Comparison of ENCODE assay signal across 7 cellular contexts in genomic region chr10:22828712-22829111, GRCh38.
DNase-seq lines count a peak whose midpoint lies in the region; ATAC-seq, FAIRE-seq and TF ChIP-seq lines count a peak whose summit lies in the region.
"Not testable (repeated sequence)": the region's sequence is repeated elsewhere in the genome, so short reads cannot be mapped to it uniquely, and the experiment has no call there.

No MANE protein-coding gene starts in this region.

- H3K9me2 ChIP-seq in SK-N-SH: not testable (repeated sequence)

- TF ChIP-seq RAD21 in A549 (conservative IDR thresholded peaks at IDR 0.05 in 1 of 2, IDR thresholded peaks at IDR 0.05 in 1 of 2); SK-N-SH (IDR thresholded peaks at IDR 0.05; ENCODE audit: low read length); K562 (CRISPR knock-in tag; conservative IDR thresholded peaks at IDR 0.05 in 1 of 2, IDR thresholded peaks at IDR 0.05 in 1 of 2): not testable (repeated sequence)

- TF ChIP-seq EP300 in A549 (IDR thresholded peaks at IDR 0.05); SK-N-SH (IDR thresholded peaks at IDR 0.05; ENCODE audit: borderline replicate concordance in 1 of 2, low read depth in 1 of 2, low read length in 1 of 2); K562 (IDR thresholded peaks at IDR 0.05; ENCODE audit: low read length): not testable (repeated sequence)

- not testable (repeated sequence) for ATAC-seq in A549, K562

- H3K9me3 ChIP-seq in A549; SK-N-SH; K562 (replicated peaks; ENCODE audit: control insufficient read depth, insufficient read depth, low read depth, low read length); fibroblast of lung (ENCODE audit: control insufficient read depth, insufficient read depth, low read depth, low read length); osteoblast (ENCODE audit: low read depth, low read length): not testable (repeated sequence)

- not testable (repeated sequence) for H3K27ac ChIP-seq in A549; SK-N-SH (ENCODE audit: low read depth in 2 of 2, low read length in 1 of 2); K562 (ENCODE audit: extremely low read depth, low read depth, low read length); fibroblast of lung (ENCODE audit: insufficient read depth, low read length); osteoblast (ENCODE audit: low read depth, low read length)

- H3K9ac ChIP-seq in SK-N-SH; K562 (ENCODE audit: insufficient read depth in 1 of 2, low read depth in 2 of 2, low read length in 2 of 2); fibroblast of lung (ENCODE audit: insufficient read depth, low read length): not testable (repeated sequence)

- H3K9me1 ChIP-seq in K562 (ENCODE audit: control insufficient read depth, insufficient read depth, low read length): not testable (repeated sequence)

- FAIRE-seq in A549 (lab: Jason Lieb, UNC); K562 (lab: Jason Lieb, UNC): not testable (repeated sequence)

- intact Hi-C loops in K562 (cut with micrococcal nuclease): not testable (repeated sequence)

- CTCF ChIA-PET in A549 (lab: Yijun Ruan, JAX); SK-N-SH (lab: Yijun Ruan, JAX); K562 (lab: Yijun Ruan, JAX; ENCODE audit: low intra/inter-chr PET ratio): not testable (repeated sequence)

- not testable (repeated sequence) for H3K36me3 ChIP-seq in SK-N-SH (replicated peaks in 1 of 2; ENCODE audit: control insufficient read depth in 1 of 2, insufficient read depth in 2 of 2, low read length in 1 of 2); K562 (ENCODE audit: control insufficient read depth, insufficient read depth, low read length); fibroblast of lung (ENCODE audit: control insufficient read depth, insufficient read depth, low read length); osteoblast (ENCODE audit: insufficient read depth, low read length)

- H3K4me1 ChIP-seq in A549 (peaks cover 20% of the 10 kb centered on the region; the same call in 2 of the 3 replicates), osteoblast (ENCODE audit: insufficient read depth, low read length) (peaks cover 15% of the 10 kb centered on the region)
- not testable (repeated sequence) for H3K4me1 ChIP-seq in SK-N-SH (ENCODE audit: control insufficient read depth in 1 of 2, insufficient read depth in 2 of 2, low read depth in 1 of 2, low read length in 1 of 2); K562 (replicated peaks in 1 of 2; ENCODE audit: control insufficient read depth in 2 of 2, insufficient read depth in 2 of 2, low read length in 2 of 2); fibroblast of lung (ENCODE audit: control insufficient read depth, extremely low read depth, insufficient read depth, low read length)

- H4K20me1 ChIP-seq in SK-N-SH (ENCODE audit: insufficient read depth); K562 (replicated peaks; ENCODE audit: control insufficient read depth, insufficient read depth, low read length); fibroblast of lung (ENCODE audit: control insufficient read depth, extremely low read depth, insufficient read depth, low read length); osteoblast (ENCODE audit: insufficient read depth, low read length): not testable (repeated sequence)

- not testable (repeated sequence) for H3F3A ChIP-seq in SK-N-SH (replicated peaks; ENCODE audit: insufficient read depth)

- not testable (repeated sequence) for H3K4me3 ChIP-seq in A549; SK-N-SH (ENCODE audit: low read depth in 2 of 2, low read length in 1 of 2); K562; fibroblast of lung (replicated peaks in 1 of 4; ENCODE audit: control extremely low read depth in 1 of 4, insufficient read depth in 1 of 4, low read depth in 3 of 4, low read length in 4 of 4); fibroblast of villous mesenchyme (ENCODE audit: low read depth, low read length); osteoblast (ENCODE audit: insufficient read depth, low read length)

- POLR2A ChIA-PET in A549 (lab: Yijun Ruan, JAX); SK-N-SH (lab: Yijun Ruan, JAX); K562 (lab: Yijun Ruan, JAX): not testable (repeated sequence)

- H2AFZ ChIP-seq in SK-N-SH (ENCODE audit: low read depth): peak overlapping the region; percentile 8; the same call in 1 of the 2 replicates
- not testable (repeated sequence) for H2AFZ ChIP-seq in K562 (ENCODE audit: low read depth, low read length); fibroblast of lung (ENCODE audit: low read length); osteoblast (ENCODE audit: low read length)

- H3K27me3 ChIP-seq in SK-N-SH (ENCODE audit: insufficient read depth); K562 (ENCODE audit: control insufficient read depth in 2 of 2, insufficient read depth in 2 of 2, low read length in 2 of 2); fibroblast of lung (ENCODE audit: control insufficient read depth, insufficient read depth, low read length); osteoblast (ENCODE audit: insufficient read depth, low read length): not testable (repeated sequence)

- DNase-seq in A549 (ENCODE audit: low read depth in 1 of 2, low spot score in 1 of 2); SK-N-SH; K562 (ENCODE audit: extremely low read depth in 1 of 4, low spot score in 3 of 4): not testable (repeated sequence)
- DNase-seq in HCEC 1CT (peak; percentile 59), fibroblast of lung (ENCODE audit: low read depth in 2 of 2) (peak; percentile 29 to 58), fibroblast of villous mesenchyme (ENCODE audit: low read depth) (peak; percentile 31), osteoblast (ENCODE audit: insufficient read length, low spot score, missing footprints) (peak; percentile 39)

- not testable (repeated sequence) for TF ChIP-seq CTCF in A549 (IDR thresholded peaks at IDR 0.05); SK-N-SH (IDR thresholded peaks at IDR 0.05); K562 (IDR thresholded peaks at IDR 0.05 in 2 of 3, conservative IDR thresholded peaks at IDR 0.05 in 1 of 3; ENCODE audit: insufficient read depth in 2 of 3, low read depth in 1 of 3, low read length in 3 of 3); fibroblast of lung (conservative IDR thresholded peaks at IDR 0.05 in 1 of 2, IDR thresholded peaks at IDR 0.05 in 1 of 2; ENCODE audit: low read depth in 1 of 2, low read length in 2 of 2); fibroblast of villous mesenchyme (IDR thresholded peaks at IDR 0.05; ENCODE audit: insufficient read depth, low read depth, low read length); osteoblast (IDR thresholded peaks at IDR 0.05; ENCODE audit: extremely low read depth, low read depth, low read length)

- in situ Hi-C loops in K562 (cut with MboI): not testable (repeated sequence)

- H3K79me2 ChIP-seq in SK-N-SH (ENCODE audit: insufficient read depth); K562 (ENCODE audit: control insufficient read depth, insufficient read depth, low read length); fibroblast of lung (ENCODE audit: control insufficient read depth, insufficient read depth, low read length); osteoblast (ENCODE audit: insufficient read depth, low read length): not testable (repeated sequence)

- H3K4me2 ChIP-seq in A549; SK-N-SH; K562 (ENCODE audit: insufficient read depth, low read length); osteoblast (ENCODE audit: insufficient read depth, low read length): not testable (repeated sequence)
- peak overlapping the region; percentile 58 for H3K4me2 ChIP-seq in fibroblast of lung (ENCODE audit: extremely low read depth, insufficient read depth, low read length)

- TF ChIP-seq POLR2A in A549 (IDR thresholded peaks at IDR 0.05; ENCODE audit: low read length); K562 (conservative IDR thresholded peaks at IDR 0.05): not testable (repeated sequence)

- BruUV-seq in K562 (replicated peaks; lab: Mats Ljungman, UMichigan): not testable (repeated sequence)

TF ChIP-seq in A549, 52 proteins besides CTCF, POLR2A, EP300 and RAD21:
- TF ChIP-seq MAFK (IDR thresholded peaks at IDR 0.05; ENCODE audit: partially characterized antibody): peak; percentile 10

TF ChIP-seq in K562, 482 proteins besides CTCF, POLR2A, EP300 and RAD21:
- TF ChIP-seq ZNF316 (IDR thresholded peaks at IDR 0.05): peak; percentile 57
- peak; percentile 46; the same call in 1 of the 2 replicates for TF ChIP-seq C11orf30 (IDR thresholded peaks at IDR 0.05; ENCODE audit: low read depth)
